ENCODE assay signal across 23 cellular contexts in the genomic region with DNA sequence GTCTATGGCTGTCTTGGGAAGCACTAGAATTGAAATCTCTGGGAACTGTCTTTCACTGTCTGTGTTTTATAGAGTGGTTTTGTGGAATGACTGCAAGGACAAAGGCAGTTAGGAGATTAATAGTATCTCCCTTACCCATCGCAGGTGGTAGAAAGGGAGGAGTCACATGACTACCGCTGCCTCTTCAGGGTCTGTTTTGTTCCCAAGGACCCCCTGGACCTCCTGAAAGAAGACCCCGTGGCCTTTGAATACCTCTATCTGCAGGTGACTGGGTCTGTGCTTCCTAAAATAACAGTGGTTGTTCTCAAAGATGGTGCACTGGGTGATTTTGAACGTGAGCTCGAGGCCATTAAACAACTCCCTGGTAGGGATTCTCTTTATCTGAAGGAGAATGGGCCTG.
"Had no signal": no experiment of that assay in that cellular context is flagged by ENCODE, and none has a peak within 500 bp of the region (broad histone marks: within the 10 kb centered on the region; RNA-seq: fewer than 3 reads in every experiment).

No MANE protein-coding gene starts in this region.

- H3K27ac Mint-ChIP-seq: memory B cell, mesothelial cell of epicardium, natural killer cell, progenitor cell of endocrine pancreas, type B pancreatic cell had no signal

- H3K27me3 ChIP-seq: ovary, thyroid gland had no signal

- H3K27ac ChIP-seq: coronary artery, heart left ventricle, left ventricle myocardium inferior, lower lobe of right lung, ovary, suprapubic skin, thyroid gland had no signal

- H3K4me3 ChIP-seq: coronary artery, heart left ventricle, left ventricle myocardium inferior, lower lobe of right lung, ovary, smooth muscle cell, suprapubic skin, thyroid gland had no signal

- H3K4me1 ChIP-seq: heart left ventricle, left ventricle myocardium inferior, suprapubic skin had no signal

- H3K9me3 Mint-ChIP-seq: memory B cell, mesothelial cell of epicardium, natural killer cell, neural crest cell, type B pancreatic cell had no signal

- H3K4me3 Mint-ChIP-seq: memory B cell, mesothelial cell of epicardium, natural killer cell, neural crest cell, type B pancreatic cell had no signal

- H3K4me2 ChIP-seq: smooth muscle cell had no signal

- H3K4me1 Mint-ChIP-seq: memory B cell, natural killer cell, neural crest cell had no signal

- H3K36me3 Mint-ChIP-seq: memory B cell, mesothelial cell of epicardium, natural killer cell, type B pancreatic cell had no signal

- H3K36me3 ChIP-seq: heart left ventricle, left ventricle myocardium inferior, lower lobe of right lung, ovary, suprapubic skin, thyroid gland had no signal

- ATAC-seq: heart left ventricle, left cardiac atrium, lower lobe of right lung, natural killer cell, right cardiac atrium had no signal

- H3K9me3 ChIP-seq: heart left ventricle, left ventricle myocardium inferior, lower lobe of right lung, ovary, suprapubic skin, thyroid gland had no signal

- DNase-seq: effector CD8-positive, alpha-beta T cell; foreskin melanocyte; heart left ventricle; hypothalamus; kidney; left cardiac atrium; left ventricle myocardium inferior; lower lobe of right lung; natural killer cell; nucleus accumbens; ovary; right cardiac atrium; stimulated activated CD4-positive, alpha-beta T cell treated with anti-CD3 and anti-CD28 coated beads, Interleukin-2, amount 100 ng/mL, for 48 hours; stimulated activated naive CD4-positive, alpha-beta T cell treated with Interleukin-2 at 50 U/mL for 16 hours; thyroid gland had no signal
